8 cellular contexts compared by ENCODE assay signal in the genomic region with DNA sequence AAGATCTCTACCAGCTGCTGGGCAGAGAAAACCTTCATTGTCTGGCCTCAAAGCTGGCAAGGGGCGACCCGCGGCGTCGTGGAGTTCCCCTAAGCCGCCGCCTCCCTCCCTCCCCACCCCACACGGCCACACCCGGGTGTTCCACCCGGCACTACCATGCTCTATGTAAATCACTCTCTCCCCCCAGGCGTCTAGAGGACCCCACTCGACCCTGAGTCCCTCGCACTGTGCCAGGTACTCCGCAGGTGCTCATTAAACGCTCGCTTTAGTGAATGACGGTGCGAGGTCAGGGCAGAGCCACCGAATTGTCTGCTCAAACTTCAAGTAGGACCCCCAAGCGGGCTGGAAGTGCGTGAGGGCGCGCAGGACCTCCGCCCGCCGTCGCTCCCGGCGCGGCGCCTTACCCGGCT. TPM values are rescaled to one million over a fixed set of nuclear protein-coding genes. Genes with fewer than 3 reads are reported as not detected.
DNase-seq lines count a peak whose midpoint lies in the region; ATAC-seq and TF ChIP-seq lines count a peak whose summit lies in the region.

No MANE protein-coding gene starts in this region.

- peak overlapping the region; percentile 59 for H2AFZ ChIP-seq in ACC112 (ENCODE audit: low read length, unreplicated experiment)

- peak overlapping the region; percentile 92 for H3K27ac ChIP-seq in ACC112 (ENCODE audit: low read depth, low read length)
- peak overlapping the region; percentile 89 for H3K27ac ChIP-seq in colonic mucosa

- H3K36me3 Mint-ChIP-seq in WTC11, result peaks cover 11% of the 10 kb centered on the region

- CTCF ChIA-PET in WTC11 (lab: Charles Lee), result interaction anchor here (0.7 to 1.8 kb wide), 3 partner anchors 18 to 577 kb away, joined by 3 to 6 read pairs (median 4); no protein-coding TSS in a partner anchor

- H3K4me1 ChIP-seq in ACC112 (ENCODE audit: control insufficient read depth, insufficient read depth, low read length, unreplicated experiment) (peaks cover 40% of the 10 kb centered on the region), colonic mucosa (peaks cover 11% of the 10 kb centered on the region), mucosa of descending colon (ENCODE audit: low read depth) (peaks cover 23% of the 10 kb centered on the region)

- H3K27ac Mint-ChIP-seq in WTC11, result no peak overlapping the region
- H3K27ac Mint-ChIP-seq in stimulated activated naive CD8-positive, alpha-beta T cell treated with anti-CD3 and anti-CD28 coated beads, Interleukin-15, amount 100 ng/mL, for 72 hours, result peak overlapping the region; percentile 71 to 96

- peaks cover 63% of the 10 kb centered on the region for H3K79me2 ChIP-seq in ACC112 (ENCODE audit: control insufficient read depth, insufficient read depth, low read length, unreplicated experiment)

- peak overlapping the region; percentile 81 to 86 for H3K9ac ChIP-seq in colonic mucosa (ENCODE audit: low read depth in 2 of 2, low read length in 2 of 2)

- intact Hi-C loops in colonic mucosa (cut with DNase I) (no loop called here), mucosa of descending colon (cut with DNase I, micrococcal nuclease) (no loop called here)

- H3K4me3 ChIP-seq in ACC112 (ENCODE audit: low read depth, low read length) (peak overlapping the region; percentile 97), colonic mucosa (peak overlapping the region; percentile 69), mucosa of descending colon (peak overlapping the region; percentile 41)

- H3K4me3 Mint-ChIP-seq in WTC11, result peak overlapping the region; percentile 71
- H3K4me3 Mint-ChIP-seq in stimulated activated naive CD8-positive, alpha-beta T cell treated with anti-CD3 and anti-CD28 coated beads, Interleukin-15, amount 100 ng/mL, for 72 hours, result peak overlapping the region; percentile 93 to 94

- peaks cover 10% of the 10 kb centered on the region; the same call in 1 of the 2 replicates for H3K4me1 Mint-ChIP-seq in WTC11
- H3K4me1 Mint-ChIP-seq in stimulated activated naive CD8-positive, alpha-beta T cell treated with anti-CD3 and anti-CD28 coated beads, Interleukin-15, amount 100 ng/mL, for 72 hours, result peaks cover 58% of the 10 kb centered on the region

- H3K36me3 ChIP-seq in ACC112 (ENCODE audit: insufficient read depth, low read length) (peaks cover 13% of the 10 kb centered on the region), colonic mucosa (no peaks in the 10 kb centered on the region), mucosa of descending colon (ENCODE audit: low read depth) (no peaks in the 10 kb centered on the region)

- DNase-seq in WTC11 (ENCODE audit: low spot score), result peak; percentile 38
- peak; percentile 52 for DNase-seq in colonic mucosa
- peak; percentile 48 to 79 (median 56) for DNase-seq in mucosa of descending colon
- DNase-seq in stimulated activated naive CD8-positive, alpha-beta T cell treated with anti-CD3 and anti-CD28 coated beads, Interleukin-15, amount 100 ng/mL, for 72 hours, result peak in 1 of 2 donors; percentile 47
- DNase-seq in mucosa of gallbladder (ENCODE audit: low spot score), result no peak

- TF ChIP-seq CTCF in WTC11 (IDR thresholded peaks at IDR 0.05) (no peak), colonic mucosa (IDR thresholded peaks at IDR 0.05) (no peak), mucosa of descending colon (IDR thresholded peaks at IDR 0.05) (no peak)

- POLR2A ChIA-PET in WTC11 (lab: Charles Lee), result no interaction called here

- peaks cover 46% of the 10 kb centered on the region for H3K27me3 Mint-ChIP-seq in WTC11 (ENCODE audit: low read depth)
- no peaks in the 10 kb centered on the region for H3K27me3 Mint-ChIP-seq in stimulated activated naive CD8-positive, alpha-beta T cell treated with anti-CD3 and anti-CD28 coated beads, Interleukin-15, amount 100 ng/mL, for 72 hours

- H3K9me3 ChIP-seq in colonic mucosa (no peaks in the 10 kb centered on the region), mucosa of descending colon (peaks cover 10% of the 10 kb centered on the region)

- ATAC-seq in GM19043 (IDR thresholded peaks at IDR 0.05; ENCODE audit: low read depth, unreplicated experiment), result peak; percentile 23
- peak; percentile 28 for ATAC-seq in HG03432 (IDR thresholded peaks at IDR 0.05; ENCODE audit: unreplicated experiment)
- peak; percentile 45; the same call in 1 of the 2 replicates for ATAC-seq in WTC11
- ATAC-seq in mucosa of descending colon, result peak; percentile 5
- ATAC-seq in stimulated activated naive CD8-positive, alpha-beta T cell treated with anti-CD3 and anti-CD28 coated beads, Interleukin-15, amount 100 ng/mL, for 72 hours, result peak; percentile 72

- no peaks in the 10 kb centered on the region for H3K27me3 ChIP-seq in ACC112 (ENCODE audit: insufficient read depth, low read length)
- no peaks in the 10 kb centered on the region for H3K27me3 ChIP-seq in colonic mucosa

- H3K9me3 Mint-ChIP-seq in WTC11, result peaks cover 16% of the 10 kb centered on the region
- H3K9me3 Mint-ChIP-seq in stimulated activated naive CD8-positive, alpha-beta T cell treated with anti-CD3 and anti-CD28 coated beads, Interleukin-15, amount 100 ng/mL, for 72 hours, result peaks cover 12 to 18% of the 10 kb centered on the region in 2 donors

TF ChIP-seq in WTC11, 78 proteins besides CTCF, POLR2A, EP300 and RAD21:
- TF ChIP-seq HMGA2 (CRISPR knock-in tag; IDR thresholded peaks at IDR 0.05) (no peak), ZNF317 (CRISPR knock-in tag; IDR thresholded peaks at IDR 0.05; ENCODE audit: borderline replicate concordance, low read depth) (no peak), NFYB (CRISPR knock-in tag; conservative IDR thresholded peaks at IDR 0.05; ENCODE audit: low read depth) (no peak)
- TF ChIP-seq, protein P1, sequence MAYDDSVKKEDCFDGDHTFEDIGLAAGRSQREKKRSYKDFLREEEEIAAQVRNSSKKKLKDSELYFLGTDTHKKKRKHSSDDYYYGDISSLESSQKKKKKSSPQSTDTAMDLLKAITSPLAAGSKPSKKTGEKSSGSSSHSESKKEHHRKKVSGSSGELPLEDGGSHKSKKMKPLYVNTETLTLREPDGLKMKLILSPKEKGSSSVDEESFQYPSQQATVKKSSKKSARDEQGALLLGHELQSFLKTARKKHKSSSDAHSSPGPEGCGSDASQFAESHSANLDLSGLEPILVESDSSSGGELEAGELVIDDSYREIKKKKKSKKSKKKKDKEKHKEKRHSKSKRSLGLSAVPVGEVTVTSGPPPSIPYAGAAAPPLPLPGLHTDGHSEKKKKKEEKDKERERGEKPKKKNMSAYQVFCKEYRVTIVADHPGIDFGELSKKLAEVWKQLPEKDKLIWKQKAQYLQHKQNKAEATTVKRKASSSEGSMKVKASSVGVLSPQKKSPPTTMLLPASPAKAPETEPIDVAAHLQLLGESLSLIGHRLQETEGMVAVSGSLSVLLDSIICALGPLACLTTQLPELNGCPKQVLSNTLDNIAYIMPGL (CRISPR knock-in tag; IDR thresholded peaks at IDR 0.05), result peak; percentile 7; the same call in 1 of the 2 replicates
- TF ChIP-seq, protein P2, sequence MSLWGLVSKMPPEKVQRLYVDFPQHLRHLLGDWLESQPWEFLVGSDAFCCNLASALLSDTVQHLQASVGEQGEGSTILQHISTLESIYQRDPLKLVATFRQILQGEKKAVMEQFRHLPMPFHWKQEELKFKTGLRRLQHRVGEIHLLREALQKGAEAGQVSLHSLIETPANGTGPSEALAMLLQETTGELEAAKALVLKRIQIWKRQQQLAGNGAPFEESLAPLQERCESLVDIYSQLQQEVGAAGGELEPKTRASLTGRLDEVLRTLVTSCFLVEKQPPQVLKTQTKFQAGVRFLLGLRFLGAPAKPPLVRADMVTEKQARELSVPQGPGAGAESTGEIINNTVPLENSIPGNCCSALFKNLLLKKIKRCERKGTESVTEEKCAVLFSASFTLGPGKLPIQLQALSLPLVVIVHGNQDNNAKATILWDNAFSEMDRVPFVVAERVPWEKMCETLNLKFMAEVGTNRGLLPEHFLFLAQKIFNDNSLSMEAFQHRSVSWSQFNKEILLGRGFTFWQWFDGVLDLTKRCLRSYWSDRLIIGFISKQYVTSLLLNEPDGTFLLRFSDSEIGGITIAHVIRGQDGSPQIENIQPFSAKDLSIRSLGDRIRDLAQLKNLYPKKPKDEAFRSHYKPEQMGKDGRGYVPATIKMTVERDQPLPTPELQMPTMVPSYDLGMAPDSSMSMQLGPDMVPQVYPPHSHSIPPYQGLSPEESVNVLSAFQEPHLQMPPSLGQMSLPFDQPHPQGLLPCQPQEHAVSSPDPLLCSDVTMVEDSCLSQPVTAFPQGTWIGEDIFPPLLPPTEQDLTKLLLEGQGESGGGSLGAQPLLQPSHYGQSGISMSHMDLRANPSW (CRISPR knock-in tag; conservative IDR thresholded peaks at IDR 0.05; ENCODE audit: low read depth), result no peak

RNA-seq across cellular contexts. Expression of a gene that starts 0.6 kb away (rescaled TPM):
- total RNA-seq in WTC11 (2021) (9.1 to 10.5 TPM (median 9.5 TPM) in 3 replicates), colonic mucosa (10 to 100 TPM; 33.9 to 39.2 TPM), mucosa of descending colon (10 to 100 TPM; 55.7 to 77.0 (median 61.8) TPM), mucosa of gallbladder (26.7 TPM)

Comparison
In these comparisons a context has a peak if more than half of its experiments do, and no peak if none do; other contexts are left out.
1. H3K4me3 ChIP-seq: peak in every context shown above with its lines; median percentile 97 in ACC112; 69 in colonic mucosa; 41 in mucosa of descending colon.
2. ATAC-seq: peak in every context shown above with its lines; median percentile 72 in stimulated activated naive CD8-positive, alpha-beta T cell treated with anti-CD3 and anti-CD28 coated beads, Interleukin-15, amount 100 ng/mL, for 72 hours; 45 in WTC11; 28 in HG03432; 23 in GM19043; 5 in mucosa of descending colon.